Comparison of ENCODE assay signal across 25 cellular contexts in genomic region chr4:77963005-77963404, GRCh38.
DNase-seq lines count a peak whose midpoint lies in the region; ATAC-seq, FAIRE-seq and TF ChIP-seq lines count a peak whose summit lies in the region.
"Had no signal": no experiment of that assay in that cellular context is flagged by ENCODE, and none has a peak within 500 bp of the region (broad histone marks: within the 10 kb centered on the region; RNA-seq: fewer than 3 reads in every experiment).

No MANE protein-coding gene starts in this region.

- H3K27me3 Mint-ChIP-seq in activated CD8-positive, alpha-beta T cell treated with anti-CD3 and anti-CD28 coated beads, Interleukin-2, amount 10 ng/mL, durations not matched to agents 7 days and 5 days (ENCODE audit: low read depth) = peaks cover 2% of the 10 kb centered on the region
- peaks cover 3% of the 10 kb centered on the region for H3K27me3 Mint-ChIP-seq in activated CD8-positive, alpha-beta T cell treated with anti-CD3 and anti-CD28 coated beads for 36 hours
- H3K27me3 Mint-ChIP-seq in astrocyte (ENCODE audit: low read depth, unreplicated experiment) (no peaks in the 10 kb centered on the region), nephron progenitor cell (ENCODE audit: low read depth, poor library complexity) (no peaks in the 10 kb centered on the region)
- H3K27me3 Mint-ChIP-seq: CD4-positive, alpha-beta T cell had no signal

- CTCF ChIA-PET in activated CD8-positive, alpha-beta T cell treated with anti-CD3 and anti-CD28 coated beads, Interleukin-2, amount 10 ng/mL, durations not matched to agents 7 days and 5 days (lab: Charles Lee) = no interaction called here
- CTCF ChIA-PET in activated CD8-positive, alpha-beta T cell treated with anti-CD3 and anti-CD28 coated beads for 36 hours (lab: Charles Lee) = interaction anchor here (1.1 to 1.4 kb wide), 2 partner anchors 20 to 27 kb away, joined by 3 to 4 read pairs; no protein-coding TSS in a partner anchor

- POLR2A ChIA-PET in activated CD8-positive, alpha-beta T cell treated with anti-CD3 and anti-CD28 coated beads, Interleukin-2, amount 10 ng/mL, durations not matched to agents 7 days and 5 days (lab: Charles Lee) = no interaction called here
- POLR2A ChIA-PET in activated CD8-positive, alpha-beta T cell treated with anti-CD3 and anti-CD28 coated beads for 36 hours (lab: Charles Lee) = no interaction called here

- H3K9ac ChIP-seq in DND-41 (ENCODE audit: low read depth, low read length) (no peak overlapping the region), astrocyte (ENCODE audit: low read length) (no peak overlapping the region)
- H3K9ac ChIP-seq: BLaER1 treated with 17β-estradiol and CSF1 and Interleukin-3, amounts not matched to agents 10 nM and 100 nM had no signal

- no peaks in the 10 kb centered on the region for H3K79me2 ChIP-seq in DND-41 (ENCODE audit: insufficient read depth, low read length)
- H3K79me2 ChIP-seq in astrocyte (ENCODE audit: insufficient read depth, low read length) = no peaks in the 10 kb centered on the region

- H2AFZ ChIP-seq in DND-41 (ENCODE audit: low read depth, low read length) (no peak overlapping the region), astrocyte (ENCODE audit: low read depth, low read length) (no peak overlapping the region)
- H2AFZ ChIP-seq: GM23338 had no signal

- H3K4me3 ChIP-seq in DND-41 (ENCODE audit: low read depth in 1 of 2, low read length in 2 of 2) = no peak overlapping the region
- H3K4me3 ChIP-seq in astrocyte (ENCODE audit: insufficient read depth, low read depth, low read length) = no peak overlapping the region
- H3K4me3 ChIP-seq: A549; BLaER1 treated with 17β-estradiol and CSF1 and Interleukin-3, amounts not matched to agents 10 nM and 100 nM; GM23338 had no signal

- peak; percentile 39 for ATAC-seq in activated CD8-positive, alpha-beta T cell treated with anti-CD3 and anti-CD28 coated beads, Interleukin-2, amount 10 ng/mL, durations not matched to agents 7 days and 5 days
- ATAC-seq in activated CD8-positive, alpha-beta T cell treated with anti-CD3 and anti-CD28 coated beads for 36 hours = no peak
- ATAC-seq in DND-41 (ENCODE audit: insufficient read depth, low read depth) = peak; percentile 74
- ATAC-seq: A549, GM23338, HCT116 had no signal

- H3K27ac ChIP-seq in DND-41 (ENCODE audit: low read length) (no peak overlapping the region), astrocyte (ENCODE audit: low read depth, low read length) (no peak overlapping the region)
- H3K27ac ChIP-seq: 22Rv1; A549; BLaER1 treated with 17β-estradiol and CSF1 and Interleukin-3, amounts not matched to agents 10 nM and 100 nM had no signal

- peak; percentile 13 for FAIRE-seq in astrocyte (lab: Jason Lieb, UNC)
- FAIRE-seq: A549, D721Med, GM12891, GM18507 had no signal

- no peak for TF ChIP-seq CTCF in activated CD8-positive, alpha-beta T cell treated with anti-CD3 and anti-CD28 coated beads for 36 hours (IDR thresholded peaks at IDR 0.05)
- TF ChIP-seq CTCF in DND-41 (IDR thresholded peaks at IDR 0.05; ENCODE audit: borderline replicate concordance, extremely low read depth, low read length, poor library complexity, severe bottlenecking) (no peak), astrocyte (IDR thresholded peaks at IDR 0.05; ENCODE audit: insufficient read depth, low read depth, low read length) (no peak), nephron progenitor cell (IDR thresholded peaks at IDR 0.05) (no peak)

- no peaks in the 10 kb centered on the region for H3K9me3 Mint-ChIP-seq in activated CD8-positive, alpha-beta T cell treated with anti-CD3 and anti-CD28 coated beads, Interleukin-2, amount 10 ng/mL, durations not matched to agents 7 days and 5 days (ENCODE audit: insufficient read depth)
- H3K9me3 Mint-ChIP-seq in activated CD8-positive, alpha-beta T cell treated with anti-CD3 and anti-CD28 coated beads for 36 hours = no peaks in the 10 kb centered on the region
- H3K9me3 Mint-ChIP-seq in astrocyte (ENCODE audit: unreplicated experiment) (peaks cover 2% of the 10 kb centered on the region), nephron progenitor cell (no peaks in the 10 kb centered on the region)
- H3K9me3 Mint-ChIP-seq: CD4-positive, alpha-beta T cell; CD8-positive, alpha-beta memory T cell; GM23338; H9 had no signal

- H3K36me3 Mint-ChIP-seq in activated CD8-positive, alpha-beta T cell treated with anti-CD3 and anti-CD28 coated beads, Interleukin-2, amount 10 ng/mL, durations not matched to agents 7 days and 5 days (ENCODE audit: low read depth) = no peaks in the 10 kb centered on the region
- H3K36me3 Mint-ChIP-seq in activated CD8-positive, alpha-beta T cell treated with anti-CD3 and anti-CD28 coated beads for 36 hours (ENCODE audit: low read depth) = no peaks in the 10 kb centered on the region
- H3K36me3 Mint-ChIP-seq in astrocyte (ENCODE audit: low read depth, unreplicated experiment) (no peaks in the 10 kb centered on the region), nephron progenitor cell (ENCODE audit: low read depth) (no peaks in the 10 kb centered on the region)
- H3K36me3 Mint-ChIP-seq: CD14-positive monocyte; CD8-positive, alpha-beta memory T cell had no signal

- H3K9me3 ChIP-seq in DND-41 (ENCODE audit: insufficient read depth, low read length, severe bottlenecking) = no peaks in the 10 kb centered on the region
- no peaks in the 10 kb centered on the region for H3K9me3 ChIP-seq in astrocyte (ENCODE audit: insufficient read depth, low read depth, low read length)
- H3K9me3 ChIP-seq: A549, BE2C had no signal

- peaks cover 8% of the 10 kb centered on the region for H3K4me1 Mint-ChIP-seq in activated CD8-positive, alpha-beta T cell treated with anti-CD3 and anti-CD28 coated beads, Interleukin-2, amount 10 ng/mL, durations not matched to agents 7 days and 5 days (ENCODE audit: low read depth)
- peaks cover 4% of the 10 kb centered on the region for H3K4me1 Mint-ChIP-seq in activated CD8-positive, alpha-beta T cell treated with anti-CD3 and anti-CD28 coated beads for 36 hours (ENCODE audit: low read depth)
- no peaks in the 10 kb centered on the region for H3K4me1 Mint-ChIP-seq in astrocyte (ENCODE audit: low read depth, unreplicated experiment)
- peaks cover 11% of the 10 kb centered on the region for H3K4me1 Mint-ChIP-seq in nephron progenitor cell
- H3K4me1 Mint-ChIP-seq: CD14-positive monocyte had no signal

- no peak overlapping the region for H3K27ac Mint-ChIP-seq in activated CD8-positive, alpha-beta T cell treated with anti-CD3 and anti-CD28 coated beads, Interleukin-2, amount 10 ng/mL, durations not matched to agents 7 days and 5 days
- no peak overlapping the region for H3K27ac Mint-ChIP-seq in activated CD8-positive, alpha-beta T cell treated with anti-CD3 and anti-CD28 coated beads for 36 hours
- H3K27ac Mint-ChIP-seq in astrocyte (ENCODE audit: unreplicated experiment) (no peak overlapping the region), nephron progenitor cell (peak overlapping the region; percentile 71)
- H3K27ac Mint-ChIP-seq: CD14-positive monocyte; CD4-positive, alpha-beta T cell; CD8-positive, alpha-beta memory T cell; GM23338; H9 had no signal

- H3K36me3 ChIP-seq in DND-41 (ENCODE audit: insufficient read depth, low read length) = no peaks in the 10 kb centered on the region
- H3K36me3 ChIP-seq in astrocyte (ENCODE audit: insufficient read depth, low read length) = no peaks in the 10 kb centered on the region
- H3K36me3 ChIP-seq: BE2C; BLaER1 treated with 17β-estradiol and CSF1 and Interleukin-3, amounts not matched to agents 10 nM and 100 nM had no signal

- no peak for DNase-seq in activated CD8-positive, alpha-beta T cell treated with anti-CD3 and anti-CD28 coated beads, Interleukin-2, amount 10 ng/mL, durations not matched to agents 7 days and 5 days
- no peak for DNase-seq in activated CD8-positive, alpha-beta T cell treated with anti-CD3 and anti-CD28 coated beads for 36 hours
- DNase-seq in DND-41 = no peak
- no peak for DNase-seq in astrocyte (ENCODE audit: low read depth)
- no peak for DNase-seq in nephron progenitor cell
- no peak for DNase-seq in A172 (ENCODE audit: low spot score)
- DNase-seq in Kasumi-1 (lab: John Stamatoyannopoulos, UW) = no peak
- DNase-seq: ACHN; AML-193; BE2C; CD4-positive, alpha-beta T cell; CD8-positive, alpha-beta memory T cell; DMS 273 treated with DMSO at 0.1 percent for 48 hours; DMS79; GF-D8; H9 had no signal

- intact Hi-C loops in activated CD8-positive, alpha-beta T cell treated with anti-CD3 and anti-CD28 coated beads for 36 hours (cut with micrococcal nuclease) = no loop called here

- no peaks in the 10 kb centered on the region for H4K20me1 ChIP-seq in DND-41 (ENCODE audit: insufficient read depth, low read length)
- no peaks in the 10 kb centered on the region for H4K20me1 ChIP-seq in astrocyte (ENCODE audit: insufficient read depth, low read length)
- H4K20me1 ChIP-seq: BLaER1 treated with 17β-estradiol and CSF1 and Interleukin-3, amounts not matched to agents 10 nM and 100 nM had no signal

- H3K4me2 ChIP-seq in DND-41 (ENCODE audit: insufficient read depth, low read length) (no peak overlapping the region), astrocyte (ENCODE audit: low read length) (no peak overlapping the region)
- H3K4me2 ChIP-seq: A549; BLaER1 treated with 17β-estradiol and CSF1 and Interleukin-3, amounts not matched to agents 10 nM and 100 nM; GM23338 had no signal

- H3K4me3 Mint-ChIP-seq in activated CD8-positive, alpha-beta T cell treated with anti-CD3 and anti-CD28 coated beads, Interleukin-2, amount 10 ng/mL, durations not matched to agents 7 days and 5 days = no peak overlapping the region
- H3K4me3 Mint-ChIP-seq in activated CD8-positive, alpha-beta T cell treated with anti-CD3 and anti-CD28 coated beads for 36 hours = no peak overlapping the region
- H3K4me3 Mint-ChIP-seq in astrocyte (ENCODE audit: unreplicated experiment) (no peak overlapping the region), nephron progenitor cell (no peak overlapping the region)
- H3K4me3 Mint-ChIP-seq: CD14-positive monocyte; CD4-positive, alpha-beta T cell; CD8-positive, alpha-beta memory T cell; GM23338; H9 had no signal

- H3K4me1 ChIP-seq in DND-41 (ENCODE audit: insufficient read depth, low read length) (no peaks in the 10 kb centered on the region), astrocyte (ENCODE audit: insufficient read depth, low read length) (no peaks in the 10 kb centered on the region)
- H3K4me1 ChIP-seq: BLaER1 treated with 17β-estradiol and CSF1 and Interleukin-3, amounts not matched to agents 10 nM and 100 nM had no signal

- H3K27me3 ChIP-seq in DND-41 (ENCODE audit: insufficient read depth, low read length, poor library complexity) (no peaks in the 10 kb centered on the region), astrocyte (ENCODE audit: insufficient read depth, low read length) (no peaks in the 10 kb centered on the region)
- H3K27me3 ChIP-seq: BE2C; BLaER1 treated with 17β-estradiol and CSF1 and Interleukin-3, amounts not matched to agents 10 nM and 100 nM had no signal
